ENCODE assay signal across 34 cellular contexts in the genomic region with DNA sequence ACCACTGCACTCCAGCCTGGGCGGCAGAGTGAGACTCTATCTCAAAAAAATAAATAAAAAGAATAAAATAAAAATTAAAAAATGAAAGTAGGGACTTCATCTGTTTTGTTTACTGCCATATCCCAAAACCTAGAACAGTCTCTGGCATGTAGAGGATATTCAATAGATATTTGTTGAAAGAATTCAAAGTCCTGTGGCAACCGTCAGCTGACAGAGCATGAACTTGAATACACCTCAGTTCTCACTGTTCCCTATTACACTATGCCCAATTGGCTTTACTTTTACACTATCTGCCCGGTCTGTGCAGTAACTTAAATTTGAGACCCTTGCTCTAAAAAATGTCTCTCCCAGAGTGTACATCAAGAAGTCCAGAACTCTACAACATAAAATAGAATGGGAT.
"Had no signal": no experiment of that assay in that cellular context is flagged by ENCODE, and none has a peak within 500 bp of the region (broad histone marks: within the 10 kb centered on the region; RNA-seq: fewer than 3 reads in every experiment).

No MANE protein-coding gene starts in this region.

- H3K27ac Mint-ChIP-seq: activated B cell treated with CpG ODN at 0.5 μM for 24 hours; activated CD4-positive, alpha-beta memory T cell treated with anti-CD3 and anti-CD28 coated beads for 36 hours; activated CD4-positive, alpha-beta T cell treated with anti-CD3 and anti-CD28 coated beads, Interleukin-2, amount 10 ng/mL, durations not matched to agents 24 days and 14 days; activated CD8-positive, alpha-beta T cell treated with anti-CD3 and anti-CD28 coated beads for 36 hours; activated naive CD4-positive, alpha-beta T cell treated with anti-CD3 and anti-CD28 coated beads for 36 hours; activated naive CD8-positive, alpha-beta T cell treated with anti-CD3 and anti-CD28 coated beads for 36 hours; activated T-cell treated with anti-CD3 and anti-CD28 coated beads, Interleukin-2, amount 50 U/mL, for 72 hours; activated T-helper 1 cell treated with anti-CD3 and anti-CD28 coated beads, Interleukin-12 subunit alpha, Interleukin-12 subunit beta, Interleukin-2, Interleukin-4 antibody, amounts not matched to agents 30 ng/mL and 10 ng/mL and 1 ng/mL, durations not matched to agents 14 hours and 24 hours and 36 hours; activated T-helper 17 cell treated with anti-CD3 and anti-CD28 coated beads, Interleukin-2, amount 50 U/mL, for 72 hours; T-helper 1 cell treated with Interleukin-12 subunit alpha and Interleukin-12 subunit beta and Interleukin-4 antibody, amounts not matched to agents 30 μg/mL and 1 μg/mL, for 36 hours; T-helper 2 cell treated with Interferon-gamma antibody and Interleukin-4, amounts not matched to agents 5 μg/mL and 100 μg/mL, for 36 hours had no signal

- H3K36me3 Mint-ChIP-seq: activated CD4-positive, alpha-beta memory T cell treated with anti-CD3 and anti-CD28 coated beads for 36 hours; activated naive CD4-positive, alpha-beta T cell treated with anti-CD3 and anti-CD28 coated beads, Interleukin-2, amount 50 U/mL, for 72 hours had no signal

- H3K27me3 Mint-ChIP-seq: activated CD4-positive, alpha-beta memory T cell treated with anti-CD3 and anti-CD28 coated beads for 36 hours; activated CD8-positive, alpha-beta T cell treated with anti-CD3 and anti-CD28 coated beads for 36 hours; activated naive CD8-positive, alpha-beta T cell treated with anti-CD3 and anti-CD28 coated beads for 36 hours; activated T-helper 17 cell treated with anti-CD3 and anti-CD28 coated beads, Interleukin-2, amount 50 U/mL, for 72 hours had no signal

- H3K4me1 ChIP-seq: body of pancreas, breast epithelium had no signal

- H3K9me3 Mint-ChIP-seq: activated B cell treated with CpG ODN at 0.5 μM for 24 hours; activated CD4-positive, alpha-beta memory T cell treated with anti-CD3 and anti-CD28 coated beads for 36 hours; activated CD4-positive, alpha-beta T cell treated with anti-CD3 and anti-CD28 coated beads, Interleukin-2, amount 10 ng/mL, durations not matched to agents 24 days and 14 days; activated CD8-positive, alpha-beta T cell treated with anti-CD3 and anti-CD28 coated beads for 36 hours; activated naive CD4-positive, alpha-beta T cell treated with anti-CD3 and anti-CD28 coated beads for 36 hours; activated naive CD4-positive, alpha-beta T cell treated with anti-CD3 and anti-CD28 coated beads, Interleukin-2, amount 50 U/mL, for 72 hours; activated naive CD8-positive, alpha-beta T cell treated with anti-CD3 and anti-CD28 coated beads for 36 hours; activated T-cell treated with anti-CD3 and anti-CD28 coated beads, Interleukin-2, amount 50 U/mL, for 4 hours; activated T-cell treated with anti-CD3 and anti-CD28 coated beads, Interleukin-2, amount 50 U/mL, for 72 hours; activated T-helper 1 cell treated with anti-CD3 and anti-CD28 coated beads, Interleukin-12 subunit alpha, Interleukin-12 subunit beta, Interleukin-2, Interleukin-4 antibody, amounts not matched to agents 30 ng/mL and 10 ng/mL and 1 ng/mL, durations not matched to agents 14 hours and 24 hours and 36 hours; activated T-helper 17 cell treated with anti-CD3 and anti-CD28 coated beads, Interleukin-2, amount 50 U/mL, for 72 hours; T-helper 1 cell treated with Interleukin-12 subunit alpha and Interleukin-12 subunit beta and Interleukin-4 antibody, amounts not matched to agents 30 μg/mL and 1 μg/mL, for 36 hours; T-helper 2 cell treated with Interferon-gamma antibody and Interleukin-4, amounts not matched to agents 5 μg/mL and 100 μg/mL, for 36 hours had no signal

- H3K27me3 ChIP-seq: adrenal gland, body of pancreas, brain microvascular endothelial cell, breast epithelium had no signal

- H3K4me3 ChIP-seq: adrenal gland, body of pancreas, breast epithelium had no signal

- H3K4me3 Mint-ChIP-seq: activated B cell treated with CpG ODN at 0.5 μM for 24 hours; activated CD4-positive, alpha-beta memory T cell treated with anti-CD3 and anti-CD28 coated beads for 36 hours; activated CD4-positive, alpha-beta T cell treated with anti-CD3 and anti-CD28 coated beads, Interleukin-2, amount 10 ng/mL, durations not matched to agents 24 days and 14 days; activated CD8-positive, alpha-beta T cell treated with anti-CD3 and anti-CD28 coated beads for 36 hours; activated naive CD4-positive, alpha-beta T cell treated with anti-CD3 and anti-CD28 coated beads for 36 hours; activated naive CD8-positive, alpha-beta T cell treated with anti-CD3 and anti-CD28 coated beads for 36 hours; activated T-cell treated with anti-CD3 and anti-CD28 coated beads, Interleukin-2, amount 50 U/mL, for 4 hours; activated T-cell treated with anti-CD3 and anti-CD28 coated beads, Interleukin-2, amount 50 U/mL, for 72 hours; activated T-helper 1 cell treated with anti-CD3 and anti-CD28 coated beads, Interleukin-12 subunit alpha, Interleukin-12 subunit beta, Interleukin-2, Interleukin-4 antibody, amounts not matched to agents 30 ng/mL and 10 ng/mL and 1 ng/mL, durations not matched to agents 14 hours and 24 hours and 36 hours; activated T-helper 17 cell treated with anti-CD3 and anti-CD28 coated beads, Interleukin-2, amount 50 U/mL, for 72 hours; T-helper 1 cell treated with Interleukin-12 subunit alpha and Interleukin-12 subunit beta and Interleukin-4 antibody, amounts not matched to agents 30 μg/mL and 1 μg/mL, for 36 hours; T-helper 2 cell treated with Interferon-gamma antibody and Interleukin-4, amounts not matched to agents 5 μg/mL and 100 μg/mL, for 36 hours had no signal

- H3K36me3 ChIP-seq: adrenal gland, brain microvascular endothelial cell, breast epithelium had no signal

- H3K27ac ChIP-seq: adrenal gland, body of pancreas, brain microvascular endothelial cell, breast epithelium, VCaP had no signal

- DNase-seq: activated B cell treated with CpG ODN at 0.5 μM for 24 hours; activated CD4-positive, alpha-beta memory T cell treated with anti-CD3 and anti-CD28 coated beads for 36 hours; activated CD4-positive, alpha-beta T cell treated with anti-CD3 and anti-CD28 coated beads for 4 hours; activated CD4-positive, alpha-beta T cell treated with anti-CD3 and anti-CD28 coated beads, Interleukin-2, amount 10 ng/mL, durations not matched to agents 24 days and 14 days; activated CD4-positive, alpha-beta T cell treated with anti-CD3 and anti-CD28 coated beads, Interleukin-2, amount 50 U/mL, for 1 hour; activated CD4-positive, alpha-beta T cell treated with anti-CD3 and anti-CD28 coated beads, Interleukin-2, amount 50 U/mL, for 4 hours; activated CD4-positive, CD25-positive, alpha-beta regulatory T cell treated with anti-CD3 and anti-CD28 coated beads, Interleukin-2, amount 50 U/mL, for 72 hours; activated CD8-positive, alpha-beta memory T cell treated with anti-CD3 and anti-CD28 coated beads, Interleukin-2, amount 50 U/mL, for 4 hours; activated CD8-positive, alpha-beta T cell treated with anti-CD3 and anti-CD28 coated beads for 36 hours; activated effector memory CD4-positive, alpha-beta T cell treated with anti-CD3 and anti-CD28 coated beads, Interleukin-2, amount 50 U/mL, for 16 hours; activated naive CD4-positive, alpha-beta T cell treated with anti-CD3 and anti-CD28 coated beads for 36 hours; activated naive CD4-positive, alpha-beta T cell treated with anti-CD3 and anti-CD28 coated beads, Interleukin-2, amount 50 U/mL, for 16 hours; activated naive CD8-positive, alpha-beta T cell treated with anti-CD3 and anti-CD28 coated beads for 36 hours; activated T-cell treated with anti-CD3 and anti-CD28 coated beads for 4 hours; activated T-cell treated with anti-CD3 and anti-CD28 coated beads, Interleukin-2, amount 50 U/mL, for 1 hour; activated T-cell treated with anti-CD3 and anti-CD28 coated beads, Interleukin-2, amount 50 U/mL, for 4 hours; activated T-cell treated with anti-CD3 and anti-CD28 coated beads, Interleukin-2, amount 50 U/mL, for 72 hours; adrenal gland; amniotic stem cell; aorta; body of pancreas; brain microvascular endothelial cell; central memory CD4-positive, alpha-beta T cell; SW 1271; T-helper 1 cell; T-helper 2 cell; T-helper 9 cell had no signal

- H3K4me1 Mint-ChIP-seq: activated B cell treated with CpG ODN at 0.5 μM for 24 hours had no signal

- H3K9me3 ChIP-seq: adrenal gland, body of pancreas, breast epithelium had no signal

- ATAC-seq: activated CD8-positive, alpha-beta T cell treated with anti-CD3 and anti-CD28 coated beads for 36 hours; activated naive CD4-positive, alpha-beta T cell treated with anti-CD3 and anti-CD28 coated beads, Interleukin-2, amount 50 U/mL, for 72 hours; activated T-cell treated with anti-CD3 and anti-CD28 coated beads, Interleukin-2, amount 50 U/mL, for 4 hours; activated T-cell treated with anti-CD3 and anti-CD28 coated beads, Interleukin-2, amount 50 U/mL, for 72 hours; activated T-helper 17 cell treated with anti-CD3 and anti-CD28 coated beads, Interleukin-2, amount 50 U/mL, for 72 hours; body of pancreas had no signal
